Comparison of ENCODE assay signal across 22 cellular contexts in genomic region chr3:106092792-106093191, GRCh38.
DNase-seq lines count a peak whose midpoint lies in the region; ATAC-seq, FAIRE-seq and TF ChIP-seq lines count a peak whose summit lies in the region.
"Had no signal": no experiment of that assay in that cellular context is flagged by ENCODE, and none has a peak within 500 bp of the region (broad histone marks: within the 10 kb centered on the region; RNA-seq: fewer than 3 reads in every experiment).

No MANE protein-coding gene starts in this region.

- H3K4me1 ChIP-seq in GM23248 (ENCODE audit: insufficient read depth) (peaks cover 5% of the 10 kb centered on the region; the same call in 1 of the 2 replicates), RWPE2 (ENCODE audit: insufficient read depth, poor library complexity, severe bottlenecking) (peaks cover 3% of the 10 kb centered on the region), pancreas (no peaks in the 10 kb centered on the region)
- H3K4me1 ChIP-seq: BLaER1, gastrocnemius medialis had no signal

- no peaks in the 10 kb centered on the region for H3K9me3 Mint-ChIP-seq in activated naive CD8-positive, alpha-beta T cell treated with anti-CD3 and anti-CD28 coated beads, Interleukin-2, amount 50 U/mL, for 24 hours
- H3K9me3 Mint-ChIP-seq in activated naive CD8-positive, alpha-beta T cell treated with anti-CD3 and anti-CD28 coated beads for 36 hours = peaks cover 5% of the 10 kb centered on the region
- H3K9me3 Mint-ChIP-seq: T-helper 2 cell treated with Interferon-gamma antibody and Interleukin-4, amounts not matched to agents 5 μg/mL and 100 μg/mL, for 36 hours had no signal

- H3K27ac ChIP-seq in GM23248 = no peak overlapping the region
- H3K27ac ChIP-seq in RWPE2 (ENCODE audit: poor library complexity, severe bottlenecking) = no peak overlapping the region
- no peak overlapping the region for H3K27ac ChIP-seq in pancreas
- H3K27ac ChIP-seq: adrenal gland, BLaER1, dorsolateral prefrontal cortex, gastrocnemius medialis, VCaP had no signal

- H3K4me3 ChIP-seq in GM23248 (no peak overlapping the region), RWPE2 (ENCODE audit: severe bottlenecking) (no peak overlapping the region), pancreas (no peak overlapping the region)
- H3K4me3 ChIP-seq: adrenal gland, BLaER1, dorsolateral prefrontal cortex, gastrocnemius medialis had no signal

- H3K36me3 ChIP-seq in GM23248 (ENCODE audit: low read depth) = no peaks in the 10 kb centered on the region
- no peaks in the 10 kb centered on the region for H3K36me3 ChIP-seq in RWPE2 (ENCODE audit: low read depth)
- H3K36me3 ChIP-seq in pancreas = no peaks in the 10 kb centered on the region
- H3K36me3 ChIP-seq: adrenal gland, BLaER1, gastrocnemius medialis had no signal

- H3K4me1 Mint-ChIP-seq in activated naive CD8-positive, alpha-beta T cell treated with anti-CD3 and anti-CD28 coated beads, Interleukin-2, amount 50 U/mL, for 24 hours = peaks cover 9% of the 10 kb centered on the region
- peaks cover 12% of the 10 kb centered on the region for H3K4me1 Mint-ChIP-seq in activated naive CD8-positive, alpha-beta T cell treated with anti-CD3 and anti-CD28 coated beads for 36 hours

- no peak for DNase-seq in activated naive CD8-positive, alpha-beta T cell treated with anti-CD3 and anti-CD28 coated beads, Interleukin-2, amount 50 U/mL, for 24 hours
- no peak for DNase-seq in activated naive CD8-positive, alpha-beta T cell treated with anti-CD3 and anti-CD28 coated beads for 36 hours
- DNase-seq in GM23248 (peak; percentile 11), RWPE2 (ENCODE audit: low spot score) (no peak), pancreas (no peak), dedifferentiated amniotic fluid mesenchymal stem cell (ENCODE audit: extremely low spot score) (no peak)
- DNase-seq in activated CD8-positive, alpha-beta memory T cell treated with anti-CD3 and anti-CD28 coated beads, Interleukin-2, amount 50 U/mL, for 4 hours = no peak
- DNase-seq: activated CD4-positive, alpha-beta T cell treated with anti-CD3 and anti-CD28 coated beads, Interleukin-2, amount 50 U/mL, for 48 hours; activated effector memory CD4-positive, alpha-beta T cell treated with Interleukin-2 at 50 U/mL for 16 hours; adrenal gland; dorsolateral prefrontal cortex; gastrocnemius medialis; NCI-H146; NCI-H345; SHP77 treated with DMSO at 0.1 percent for 48 hours; small intestine; substantia nigra; trophoblast cell had no signal

- H4K20me1 ChIP-seq in GM23248 (ENCODE audit: insufficient read depth) = no peaks in the 10 kb centered on the region
- H4K20me1 ChIP-seq: BLaER1 had no signal

- no peak overlapping the region for H2AFZ ChIP-seq in GM23248

- in situ Hi-C loops in GM23248 (cut with MboI) = no loop called here

- H3F3A ChIP-seq in GM23248 (ENCODE audit: insufficient read depth) = peaks cover 5% of the 10 kb centered on the region

- no peaks in the 10 kb centered on the region for H3K27me3 ChIP-seq in GM23248 (replicated peaks; ENCODE audit: insufficient read depth)
- H3K27me3 ChIP-seq in RWPE2 (ENCODE audit: insufficient read depth, poor library complexity, severe bottlenecking) = no peaks in the 10 kb centered on the region
- H3K27me3 ChIP-seq in pancreas = no peaks in the 10 kb centered on the region
- H3K27me3 ChIP-seq: adrenal gland, BLaER1, dorsolateral prefrontal cortex, gastrocnemius medialis had no signal

- H3K9ac ChIP-seq in GM23248 = no peak overlapping the region
- H3K9ac ChIP-seq: BLaER1 had no signal

- FAIRE-seq in pancreas (lab: Jason Lieb, UNC) = peak; percentile 59

- intact Hi-C loops in pancreas (cut with DNase I) = no loop called here

- H3K9me3 ChIP-seq in GM23248 (ENCODE audit: low read depth) (no peaks in the 10 kb centered on the region), RWPE2 (ENCODE audit: severe bottlenecking) (no peaks in the 10 kb centered on the region), pancreas (no peaks in the 10 kb centered on the region)
- H3K9me3 ChIP-seq: adrenal gland, BLaER1, gastrocnemius medialis had no signal

- H3K27ac Mint-ChIP-seq in activated naive CD8-positive, alpha-beta T cell treated with anti-CD3 and anti-CD28 coated beads, Interleukin-2, amount 50 U/mL, for 24 hours = no peak overlapping the region
- no peak overlapping the region for H3K27ac Mint-ChIP-seq in activated naive CD8-positive, alpha-beta T cell treated with anti-CD3 and anti-CD28 coated beads for 36 hours
- H3K27ac Mint-ChIP-seq: mesothelial cell of epicardium; T-helper 2 cell treated with Interferon-gamma antibody and Interleukin-4, amounts not matched to agents 5 μg/mL and 100 μg/mL, for 36 hours had no signal

- no peaks in the 10 kb centered on the region for H3K9me2 ChIP-seq in GM23248 (ENCODE audit: insufficient read depth)

- no peaks in the 10 kb centered on the region for H3K36me3 Mint-ChIP-seq in activated naive CD8-positive, alpha-beta T cell treated with anti-CD3 and anti-CD28 coated beads, Interleukin-2, amount 50 U/mL, for 24 hours (ENCODE audit: low read depth)
- no peaks in the 10 kb centered on the region for H3K36me3 Mint-ChIP-seq in activated naive CD8-positive, alpha-beta T cell treated with anti-CD3 and anti-CD28 coated beads for 36 hours
- H3K36me3 Mint-ChIP-seq: mesothelial cell of epicardium had no signal

- 59 to 64% methylated on average over 2 of the region's 2 CpGs for WGBS in GM23248 (ENCODE audit: low coverage in 1 of 2, low lambda C conversion rate in 2 of 2, missing lambda C conversion rate in 2 of 2), 2 experiments
- 60 to 66% methylated on average over 2 of the region's 2 CpGs for WGBS in pancreas, 2 donors

- ATAC-seq in activated naive CD8-positive, alpha-beta T cell treated with anti-CD3 and anti-CD28 coated beads, Interleukin-2, amount 50 U/mL, for 24 hours = peak; percentile 78
- ATAC-seq in RWPE2 (ENCODE audit: low read depth) = peak; percentile 85; the same call in 2 of the 3 replicates
- ATAC-seq in pancreas = no peak
- ATAC-seq: gastrocnemius medialis had no signal

- H3K4me2 ChIP-seq in GM23248 (ENCODE audit: unreplicated experiment) = no peak overlapping the region
- H3K4me2 ChIP-seq: BLaER1 had no signal

- no peaks in the 10 kb centered on the region for H3K27me3 Mint-ChIP-seq in activated naive CD8-positive, alpha-beta T cell treated with anti-CD3 and anti-CD28 coated beads, Interleukin-2, amount 50 U/mL, for 24 hours
- H3K27me3 Mint-ChIP-seq in activated naive CD8-positive, alpha-beta T cell treated with anti-CD3 and anti-CD28 coated beads for 36 hours = no peaks in the 10 kb centered on the region

- TF ChIP-seq CTCF in RWPE2 (IDR thresholded peaks at IDR 0.05; ENCODE audit: poor library complexity, severe bottlenecking) (no peak), pancreas (IDR thresholded peaks at IDR 0.05) (no peak)

- no peaks in the 10 kb centered on the region for H3K79me2 ChIP-seq in GM23248 (ENCODE audit: insufficient read depth)

- no peak overlapping the region for H3K4me3 Mint-ChIP-seq in activated naive CD8-positive, alpha-beta T cell treated with anti-CD3 and anti-CD28 coated beads, Interleukin-2, amount 50 U/mL, for 24 hours
- H3K4me3 Mint-ChIP-seq in activated naive CD8-positive, alpha-beta T cell treated with anti-CD3 and anti-CD28 coated beads for 36 hours = no peak overlapping the region
- H3K4me3 Mint-ChIP-seq: mesothelial cell of epicardium; T-helper 2 cell treated with Interferon-gamma antibody and Interleukin-4, amounts not matched to agents 5 μg/mL and 100 μg/mL, for 36 hours had no signal

Comparison
In these comparisons a context has a peak if more than half of its experiments do, and no peak if none do; other contexts are left out.
1. ATAC-seq: peak in activated naive CD8-positive, alpha-beta T cell treated with anti-CD3 and anti-CD28 coated beads, Interleukin-2, amount 50 U/mL, for 24 hours (single experiment) and RWPE2 (single experiment); none in pancreas (0 of 4).